8 cellular contexts compared by ENCODE assay signal in the genomic region with DNA sequence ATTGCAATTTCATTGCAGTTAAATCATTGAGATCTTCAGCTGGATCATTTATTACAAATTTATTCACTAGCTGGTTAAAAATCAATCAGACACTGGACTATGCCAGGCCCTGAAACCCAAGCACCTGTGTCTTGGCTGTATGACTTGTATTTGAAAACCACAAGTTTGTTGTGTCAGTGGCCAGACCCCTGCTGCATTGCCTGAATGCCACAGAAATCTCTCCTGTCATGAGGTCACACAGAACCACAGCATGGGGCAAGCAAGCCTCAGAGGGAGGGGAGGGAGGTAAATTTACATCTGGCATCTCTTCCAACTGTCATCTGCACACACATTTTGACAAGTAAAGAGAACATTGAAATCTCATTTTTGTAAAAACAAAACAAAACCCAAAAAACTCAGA.
DNase-seq lines count a peak whose midpoint lies in the region; ATAC-seq and TF ChIP-seq lines count a peak whose summit lies in the region.

No MANE protein-coding gene starts in this region.

- no peak overlapping the region for H3K4me3 ChIP-seq in skeletal muscle cell (ENCODE audit: low read depth, low read length)
- no peak overlapping the region for H3K4me3 ChIP-seq in right lobe of liver

- TF ChIP-seq POLR2A in right lobe of liver (IDR thresholded peaks at IDR 0.05) = no peak

- H3K27me3 ChIP-seq in right lobe of liver = no peaks in the 10 kb centered on the region

- no peaks in the 10 kb centered on the region for H3K4me1 ChIP-seq in right lobe of liver

- POLR2A ChIA-PET in HEK293T (lab: Yijun Ruan, JAX) = no interaction called here

- H3K9me3 ChIP-seq in right lobe of liver = no peaks in the 10 kb centered on the region

- intact Hi-C loops in right lobe of liver (cut with DNase I) = no loop called here

- TF ChIP-seq CTCF in right lobe of liver (IDR thresholded peaks at IDR 0.05) = no peak

- no peaks in the 10 kb centered on the region for H3K36me3 ChIP-seq in right lobe of liver

- no peak overlapping the region for H3K27ac ChIP-seq in right lobe of liver

- DNase-seq in NCI-H748 (lab: John Stamatoyannopoulos, UW; ENCODE audit: unreplicated experiment) (peak; percentile 22), NCI-H748 treated with DMSO at 0.1 percent for 48 hours (lab: John Stamatoyannopoulos, UW) (no peak), RPMI7951 (ENCODE audit: low read depth) (peak; percentile 78), skeletal muscle cell (ENCODE audit: low read depth) (peak; percentile 46), HEK293T (ENCODE audit: extremely low spot score) (no peak), right lobe of liver (no peak)
- DNase-seq in central memory CD4-positive, alpha-beta T cell = no peak

- CTCF ChIA-PET in HEK293T (lab: Yijun Ruan, JAX) = no interaction called here

- ATAC-seq in HG02973 (IDR thresholded peaks at IDR 0.05; ENCODE audit: unreplicated experiment) (peak; percentile 87), right lobe of liver (no peak)

TF ChIP-seq in HEK293T, 16 proteins besides CTCF, POLR2A, EP300 and RAD21:
- TF ChIP-seq ELF4 (IDR thresholded peaks at IDR 0.05) (no peak), CTBP1 (IDR thresholded peaks at IDR 0.05; ENCODE audit: borderline replicate concordance) (no peak), TARDBP (IDR thresholded peaks at IDR 0.05) (no peak), FOXM1 (IDR thresholded peaks at IDR 0.05; ENCODE audit: borderline replicate concordance) (no peak), FOXK2 (IDR thresholded peaks at IDR 0.05) (no peak), HDGF (IDR thresholded peaks at IDR 0.05; ENCODE audit: borderline replicate concordance) (no peak), L3MBTL2 (conservative IDR thresholded peaks at IDR 0.05) (no peak), LEF1 (IDR thresholded peaks at IDR 0.05; ENCODE audit: borderline replicate concordance) (no peak), BHLHE40 (IDR thresholded peaks at IDR 0.05; ENCODE audit: borderline replicate concordance) (no peak), ZNF384 (IDR thresholded peaks at IDR 0.05) (no peak), ARNT (IDR thresholded peaks at IDR 0.05) (no peak), NFRKB (IDR thresholded peaks at IDR 0.05) (no peak), SP1 (IDR thresholded peaks at IDR 0.05) (no peak), SUZ12 (IDR thresholded peaks at IDR 0.05) (no peak), FOXA1 (IDR thresholded peaks at IDR 0.05) (no peak)
- TF ChIP-seq, protein P1, sequence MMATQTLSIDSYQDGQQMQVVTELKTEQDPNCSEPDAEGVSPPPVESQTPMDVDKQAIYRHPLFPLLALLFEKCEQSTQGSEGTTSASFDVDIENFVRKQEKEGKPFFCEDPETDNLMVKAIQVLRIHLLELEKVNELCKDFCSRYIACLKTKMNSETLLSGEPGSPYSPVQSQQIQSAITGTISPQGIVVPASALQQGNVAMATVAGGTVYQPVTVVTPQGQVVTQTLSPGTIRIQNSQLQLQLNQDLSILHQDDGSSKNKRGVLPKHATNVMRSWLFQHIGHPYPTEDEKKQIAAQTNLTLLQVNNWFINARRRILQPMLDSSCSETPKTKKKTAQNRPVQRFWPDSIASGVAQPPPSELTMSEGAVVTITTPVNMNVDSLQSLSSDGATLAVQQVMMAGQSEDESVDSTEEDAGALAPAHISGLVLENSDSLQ (IDR thresholded peaks at IDR 0.05) = no peak
TF ChIP-seq in HEK293T: peak in this region for 0.

Comparison
In these comparisons a context has a peak if more than half of its experiments do, and no peak if none do; other contexts are left out.
1. DNase-seq: peak in NCI-H748 (single experiment), RPMI7951 (single experiment) and skeletal muscle cell (single experiment); none in NCI-H748 treated with DMSO at 0.1 percent for 48 hours (single experiment), HEK293T (single experiment), right lobe of liver (0 of 3) and central memory CD4-positive, alpha-beta T cell (single experiment).